ENCODE assay signal across 16 cellular contexts in genomic region chr22:44963055-44963454, GRCh38. TPM values are rescaled to one million over a fixed set of nuclear protein-coding genes. Genes with fewer than 3 reads are reported as not detected.
DNase-seq lines count a peak whose midpoint lies in the region; TF ChIP-seq lines count a peak whose summit lies in the region.
"Had no signal": no experiment of that assay in that cellular context is flagged by ENCODE, and none has a peak within 500 bp of the region (broad histone marks: within the 10 kb centered on the region; RNA-seq: fewer than 3 reads in every experiment).

No MANE protein-coding gene starts in this region.

- H4K8ac ChIP-seq in H9 (replicated peaks; ENCODE audit: insufficient read length, low read depth, low read length): no peak overlapping the region

- no CpG with 5 or more reads among the region's 10 CpGs for WGBS in H9 (ENCODE audit: extremely low coverage, insufficient read length, low lambda C conversion rate)

- H3T11ph ChIP-seq in H9 (ENCODE audit: low read length): no peak overlapping the region

- H3K4me3 Mint-ChIP-seq in H9 (no peak overlapping the region), glutamatergic neuron (ENCODE audit: unreplicated experiment) (no peak overlapping the region), chondrocyte (ENCODE audit: unreplicated experiment) (no peak overlapping the region)
- H3K4me3 Mint-ChIP-seq: CD14-positive monocyte had no signal

- H3K4me1 Mint-ChIP-seq in H9 (peaks cover 62 to 63% of the 10 kb centered on the region in 2 experiments), glutamatergic neuron (ENCODE audit: low read depth, unreplicated experiment) (peaks cover 40% of the 10 kb centered on the region), chondrocyte (ENCODE audit: low read depth) (no peaks in the 10 kb centered on the region)
- H3K4me1 Mint-ChIP-seq: CD14-positive monocyte; CD4-positive, alpha-beta memory T cell had no signal

- no peak overlapping the region for H2BK15ac ChIP-seq in H9 (ENCODE audit: low read depth, low read length)

- H3K27me3 ChIP-seq in BLaER1 treated with 17β-estradiol and CSF1 and Interleukin-3, amounts not matched to agents 10 nM and 100 nM: no peaks in the 10 kb centered on the region
- no peaks in the 10 kb centered on the region for H3K27me3 ChIP-seq in H9 (ENCODE audit: insufficient read depth, low read length)
- H3K27me3 ChIP-seq: BE2C had no signal

- H3K18ac ChIP-seq in H9 (ENCODE audit: insufficient read length, low read depth, low read length): no peak overlapping the region

- peaks cover 0 to 29% (median 9%) of the 10 kb centered on the region in 10 experiments; a peak in 13 of 20 replicates for H3K4me1 ChIP-seq in BLaER1 treated with 17β-estradiol and CSF1 and Interleukin-3, amounts not matched to agents 10 nM and 100 nM
- peaks cover 7% of the 10 kb centered on the region; the same call in 1 of the 2 replicates for H3K4me1 ChIP-seq in H9 (ENCODE audit: insufficient read depth, low read length)
- H3K4me1 ChIP-seq: BE2C had no signal

- H3K27me3 Mint-ChIP-seq in H9 (ENCODE audit: low read depth) (no peaks in the 10 kb centered on the region; the same call in 1 of the 2 replicates), glutamatergic neuron (ENCODE audit: unreplicated experiment) (peaks cover 25% of the 10 kb centered on the region), chondrocyte (ENCODE audit: low read depth) (peaks cover 2% of the 10 kb centered on the region)

- H4K20me1 ChIP-seq in BLaER1 treated with 17β-estradiol and CSF1 and Interleukin-3, amounts not matched to agents 10 nM and 100 nM: peaks cover 0 to 15% (median 0%) of the 10 kb centered on the region in 11 experiments; a peak in 3 of 22 replicates
- H4K20me1 ChIP-seq in H9 (ENCODE audit: control insufficient read depth, insufficient read depth, insufficient read length): no peaks in the 10 kb centered on the region

- no peak overlapping the region for H4K5ac ChIP-seq in H9 (ENCODE audit: insufficient read length, low read depth, low read length)

- H3K27ac Mint-ChIP-seq in H9 (peak overlapping the region in 2 of 3 experiments; percentile 44 to 49; a peak in 1 of 7 replicates), glutamatergic neuron (ENCODE audit: unreplicated experiment) (peak overlapping the region; percentile 67), chondrocyte (ENCODE audit: unreplicated experiment) (no peak overlapping the region)
- H3K27ac Mint-ChIP-seq: CD14-positive monocyte; CD4-positive, alpha-beta memory T cell had no signal

- H3K9me3 ChIP-seq in BLaER1 treated with 17β-estradiol and CSF1 and Interleukin-3, amounts not matched to agents 10 nM and 100 nM (replicated peaks in 1 of 11): no peaks in the 10 kb centered on the region
- no peaks in the 10 kb centered on the region for H3K9me3 ChIP-seq in H9 (ENCODE audit: control insufficient read depth, low read depth, low read length)
- H3K9me3 ChIP-seq: BE2C, HAP-1 had no signal

- no peak overlapping the region for H3K4me3 ChIP-seq in BLaER1 treated with 17β-estradiol and CSF1 and Interleukin-3, amounts not matched to agents 10 nM and 100 nM
- H3K4me3 ChIP-seq: GM12878, HAP-1 had no signal

- H2BK5ac ChIP-seq in H9 (ENCODE audit: insufficient read length, low read length): no peak overlapping the region

- H3K9ac ChIP-seq in BLaER1 treated with 17β-estradiol and CSF1 and Interleukin-3, amounts not matched to agents 10 nM and 100 nM: 0 out of 22 replicates have a peak overlapping the region, but pooled peaks of 1 of the 11 experiments have one; percentile 5
- H3K9ac ChIP-seq in H9 (ENCODE audit: extremely low read depth, insufficient read length, low read length): no peak overlapping the region

- H3K23ac ChIP-seq in H9 (ENCODE audit: insufficient read length, low read depth, low read length): no peak overlapping the region

- no peak overlapping the region for H2BK12ac ChIP-seq in H9 (ENCODE audit: insufficient read length, low read depth, low read length)

- H3K23me2 ChIP-seq in H9 (ENCODE audit: insufficient read length, low read depth, low read length, poor library complexity, severe bottlenecking): no peaks in the 10 kb centered on the region

- H3K9me3 Mint-ChIP-seq in H9 (peaks cover 12 to 22% of the 10 kb centered on the region in 2 experiments), glutamatergic neuron (ENCODE audit: unreplicated experiment) (peaks cover 21% of the 10 kb centered on the region), chondrocyte (ENCODE audit: low read depth) (no peaks in the 10 kb centered on the region)

- no peak overlapping the region for H3K14ac ChIP-seq in H9 (ENCODE audit: insufficient read depth, low read length)

- no peaks in the 10 kb centered on the region for H3K79me1 ChIP-seq in H9 (ENCODE audit: insufficient read depth, low read depth, low read length, poor library complexity, severe bottlenecking)

- H3K36me3 Mint-ChIP-seq in H9 (ENCODE audit: insufficient read depth in 1 of 3, low read depth in 3 of 3) (peaks cover 41 to 70% (median 67%) of the 10 kb centered on the region in 3 experiments), glutamatergic neuron (ENCODE audit: unreplicated experiment) (no peaks in the 10 kb centered on the region), chondrocyte (ENCODE audit: low read depth) (no peaks in the 10 kb centered on the region)
- H3K36me3 Mint-ChIP-seq: CD14-positive monocyte; CD4-positive, alpha-beta memory T cell had no signal

- no peak overlapping the region for H3K56ac ChIP-seq in H9 (ENCODE audit: insufficient read length, low read depth, low read length)

- H4K91ac ChIP-seq in H9 (ENCODE audit: insufficient read length, low read depth, low read length): no peak overlapping the region

- TF ChIP-seq CTCF in H9 (conservative IDR thresholded peaks at IDR 0.05) (no peak), glutamatergic neuron (IDR thresholded peaks at IDR 0.05; ENCODE audit: partially characterized antibody, unreplicated experiment) (no peak), chondrocyte (IDR thresholded peaks at IDR 0.05) (no peak)

- H2AK5ac ChIP-seq in H9 (ENCODE audit: insufficient read length, low read length): no peak overlapping the region

- H2BK20ac ChIP-seq in H9 (ENCODE audit: low read depth, low read length, poor library complexity, severe bottlenecking): no peak overlapping the region

- no peak overlapping the region for H3K4ac ChIP-seq in H9 (ENCODE audit: low read depth, low read length)

- DNase-seq in H9: no peak
- DNase-seq in glutamatergic neuron: no peak
- DNase-seq in retina: peak; percentile 28
- DNase-seq in chondrocyte (ENCODE audit: low spot score): no peak
- DNase-seq in hippocampal formation (lab: John Stamatoyannopoulos, UW): no peak
- no peak for DNase-seq in T1000 (lab: John Stamatoyannopoulos, UW)
- DNase-seq: ACHN; BE2C; CD4-positive, alpha-beta memory T cell; DMS153; DMS79 had no signal

- H3K4me2 ChIP-seq in BLaER1 treated with 17β-estradiol and CSF1 and Interleukin-3, amounts not matched to agents 10 nM and 100 nM: peak overlapping the region in 8 of 11 experiments; percentile 13 to 50 (median 30); a peak in 13 of 22 replicates
- H3K4me2 ChIP-seq in H9 (ENCODE audit: insufficient read depth, insufficient read length, low read length): no peak overlapping the region

- H2AFZ ChIP-seq in H9 (ENCODE audit: low read length): no peak overlapping the region

- H3K27ac ChIP-seq in BLaER1 treated with 17β-estradiol and CSF1 and Interleukin-3, amounts not matched to agents 10 nM and 100 nM: no peak overlapping the region
- no peak overlapping the region for H3K27ac ChIP-seq in H9 (ENCODE audit: insufficient read length, low read depth, low read length)
- H3K27ac ChIP-seq: HL-60 had no signal

- H2BK120ac ChIP-seq in H9 (ENCODE audit: low read depth, low read length, poor library complexity, severe bottlenecking): no peak overlapping the region

- no peaks in the 10 kb centered on the region for H3K36me3 ChIP-seq in BLaER1 treated with 17β-estradiol and CSF1 and Interleukin-3, amounts not matched to agents 10 nM and 100 nM
- H3K36me3 ChIP-seq: BE2C, HAP-1 had no signal

- H3K79me2 ChIP-seq in H9 (ENCODE audit: insufficient read depth, low read length): no peaks in the 10 kb centered on the region; the same call in 1 of the 2 replicates

RNA-seq across cellular contexts. Expression of gene PHF21B, which starts 46.8 kb away (rescaled TPM):
- total RNA-seq in H9 (2021): 54.3 and 60.3 TPM in 2 replicates
- 113 TPM for total RNA-seq in glutamatergic neuron (ENCODE audit: unreplicated experiment)
- total RNA-seq in chondrocyte: 0.54 to 3.0 TPM (median 0.82 TPM) in 3 replicates
- total RNA-seq: CD4-positive, alpha-beta memory T cell; GM12878 had no signal

Comparison
In these comparisons a context has a peak if more than half of its experiments do, and no peak if none do; other contexts are left out.
1. RNA of gene PHF21B, which starts 46.8 kb away (total RNA-seq): 113 TPM in glutamatergic neuron (single experiment) and 54.3 to 60.3 TPM in H9; 0.54 to 3.0 TPM in chondrocyte; every median in the first group is over 10 times any median in the second.